Comparison of ENCODE assay signal across 2 cellular contexts in the genomic region with DNA sequence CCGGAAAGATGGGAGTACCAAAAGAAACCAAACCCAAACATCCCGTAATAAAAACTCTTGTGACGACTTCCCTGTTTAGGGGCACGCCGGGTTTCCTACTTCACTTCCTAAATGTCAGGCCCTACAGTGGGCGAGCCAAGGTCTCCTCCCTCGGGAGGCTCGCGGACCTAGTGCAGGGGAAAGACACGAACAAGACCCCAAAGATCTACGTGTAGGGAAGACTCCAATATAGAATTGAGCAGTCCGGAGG.
TF ChIP-seq lines count a peak whose summit lies in the region.

No MANE protein-coding gene starts in this region.

TF ChIP-seq in HCT116, 20 proteins besides CTCF, POLR2A, EP300 and RAD21:
- no peak for TF ChIP-seq EZH2 (IDR thresholded peaks at IDR 0.05)
- TF ChIP-seq JUND (IDR thresholded peaks at IDR 0.05) = no peak
- TF ChIP-seq SRF (IDR thresholded peaks at IDR 0.05; ENCODE audit: low read depth) = no peak
- no peak for TF ChIP-seq CBX3 (IDR thresholded peaks at IDR 0.05; ENCODE audit: low read depth)
- TF ChIP-seq EGR1 (IDR thresholded peaks at IDR 0.05; ENCODE audit: low read depth) = no peak

TF ChIP-seq in GM12878, 131 proteins besides CTCF, POLR2A, EP300 and RAD21:
- TF ChIP-seq MTA3 (IDR thresholded peaks at IDR 0.05; ENCODE audit: borderline replicate concordance, low read length) (no peak), EED (IDR thresholded peaks at IDR 0.05; ENCODE audit: low read depth) (0 out of 2 replicates have a peak, but pooled peaks have one; percentile 37), ESRRA (IDR thresholded peaks at IDR 0.05; ENCODE audit: low read length) (no peak), KLF5 (IDR thresholded peaks at IDR 0.05; ENCODE audit: partially characterized antibody) (no peak), IKZF2 (IDR thresholded peaks at IDR 0.05) (no peak), CUX1 (IDR thresholded peaks at IDR 0.05; ENCODE audit: insufficient replicate concordance, low read depth, low read length) (no peak), FOXK2 (IDR thresholded peaks at IDR 0.05) (no peak), NRF1 (conservative IDR thresholded peaks at IDR 0.05; ENCODE audit: low read depth, low read length) (no peak), CREM (IDR thresholded peaks at IDR 0.05; ENCODE audit: low read depth) (peak; percentile 36; the same call in 1 of the 2 replicates), LARP7 (IDR thresholded peaks at IDR 0.05) (no peak), TAF1 (IDR thresholded peaks at IDR 0.05; ENCODE audit: borderline replicate concordance, low read depth, low read length) (no peak), HDAC2 (IDR thresholded peaks at IDR 0.05) (no peak), SPI1 (IDR thresholded peaks at IDR 0.05; ENCODE audit: borderline replicate concordance, insufficient read depth, low read depth, low read length) (peak; percentile 16; the same call in 1 of the 2 replicates), YBX1 (IDR thresholded peaks at IDR 0.05) (no peak), POU2F2 (IDR thresholded peaks at IDR 0.05; ENCODE audit: borderline replicate concordance, low read depth, low read length) (no peak), SUZ12 (IDR thresholded peaks at IDR 0.05; ENCODE audit: unreplicated experiment) (no peak), EZH2 (IDR thresholded peaks at IDR 0.05; ENCODE audit: borderline replicate concordance, control insufficient read depth, low read depth, low read length) (no peak), PBX3 (IDR thresholded peaks at IDR 0.05; ENCODE audit: insufficient replicate concordance, low read depth, low read length) (no peak), ATF7 (IDR thresholded peaks at IDR 0.05; ENCODE audit: low read depth) (no peak), RELB (IDR thresholded peaks at IDR 0.05; ENCODE audit: low read depth) (0 out of 2 replicates have a peak, but pooled peaks have one; percentile 52), RCOR1 (conservative IDR thresholded peaks at IDR 0.05; ENCODE audit: low read depth, low read length) (no peak), TCF3 (IDR thresholded peaks at IDR 0.05; ENCODE audit: borderline replicate concordance, insufficient read depth, low read depth, low read length) (no peak), STAT1 (conservative IDR thresholded peaks at IDR 0.05) (no peak), YY1 (IDR thresholded peaks at IDR 0.05; ENCODE audit: low read depth, low read length) (no peak), GABPA (IDR thresholded peaks at IDR 0.05; ENCODE audit: low read depth) (no peak), MYB (IDR thresholded peaks at IDR 0.05; ENCODE audit: borderline replicate concordance, low read depth, low read length) (no peak), CREB1 (IDR thresholded peaks at IDR 0.05; ENCODE audit: low read depth) (peak; percentile 42; the same call in 1 of the 2 replicates)
- TF ChIP-seq, protein P1, sequence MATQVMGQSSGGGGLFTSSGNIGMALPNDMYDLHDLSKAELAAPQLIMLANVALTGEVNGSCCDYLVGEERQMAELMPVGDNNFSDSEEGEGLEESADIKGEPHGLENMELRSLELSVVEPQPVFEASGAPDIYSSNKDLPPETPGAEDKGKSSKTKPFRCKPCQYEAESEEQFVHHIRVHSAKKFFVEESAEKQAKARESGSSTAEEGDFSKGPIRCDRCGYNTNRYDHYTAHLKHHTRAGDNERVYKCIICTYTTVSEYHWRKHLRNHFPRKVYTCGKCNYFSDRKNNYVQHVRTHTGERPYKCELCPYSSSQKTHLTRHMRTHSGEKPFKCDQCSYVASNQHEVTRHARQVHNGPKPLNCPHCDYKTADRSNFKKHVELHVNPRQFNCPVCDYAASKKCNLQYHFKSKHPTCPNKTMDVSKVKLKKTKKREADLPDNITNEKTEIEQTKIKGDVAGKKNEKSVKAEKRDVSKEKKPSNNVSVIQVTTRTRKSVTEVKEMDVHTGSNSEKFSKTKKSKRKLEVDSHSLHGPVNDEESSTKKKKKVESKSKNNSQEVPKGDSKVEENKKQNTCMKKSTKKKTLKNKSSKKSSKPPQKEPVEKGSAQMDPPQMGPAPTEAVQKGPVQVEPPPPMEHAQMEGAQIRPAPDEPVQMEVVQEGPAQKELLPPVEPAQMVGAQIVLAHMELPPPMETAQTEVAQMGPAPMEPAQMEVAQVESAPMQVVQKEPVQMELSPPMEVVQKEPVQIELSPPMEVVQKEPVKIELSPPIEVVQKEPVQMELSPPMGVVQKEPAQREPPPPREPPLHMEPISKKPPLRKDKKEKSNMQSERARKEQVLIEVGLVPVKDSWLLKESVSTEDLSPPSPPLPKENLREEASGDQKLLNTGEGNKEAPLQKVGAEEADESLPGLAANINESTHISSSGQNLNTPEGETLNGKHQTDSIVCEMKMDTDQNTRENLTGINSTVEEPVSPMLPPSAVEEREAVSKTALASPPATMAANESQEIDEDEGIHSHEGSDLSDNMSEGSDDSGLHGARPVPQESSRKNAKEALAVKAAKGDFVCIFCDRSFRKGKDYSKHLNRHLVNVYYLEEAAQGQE (IDR thresholded peaks at IDR 0.05; ENCODE audit: low read depth, low read length) = no peak
- TF ChIP-seq, protein P2, sequence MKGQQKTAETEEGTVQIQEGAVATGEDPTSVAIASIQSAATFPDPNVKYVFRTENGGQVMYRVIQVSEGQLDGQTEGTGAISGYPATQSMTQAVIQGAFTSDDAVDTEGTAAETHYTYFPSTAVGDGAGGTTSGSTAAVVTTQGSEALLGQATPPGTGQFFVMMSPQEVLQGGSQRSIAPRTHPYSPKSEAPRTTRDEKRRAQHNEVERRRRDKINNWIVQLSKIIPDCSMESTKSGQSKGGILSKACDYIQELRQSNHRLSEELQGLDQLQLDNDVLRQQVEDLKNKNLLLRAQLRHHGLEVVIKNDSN (IDR thresholded peaks at IDR 0.05; ENCODE audit: borderline replicate concordance, extremely low read length, insufficient read depth, low read depth, low read length) = no peak
- TF ChIP-seq, protein P3, sequence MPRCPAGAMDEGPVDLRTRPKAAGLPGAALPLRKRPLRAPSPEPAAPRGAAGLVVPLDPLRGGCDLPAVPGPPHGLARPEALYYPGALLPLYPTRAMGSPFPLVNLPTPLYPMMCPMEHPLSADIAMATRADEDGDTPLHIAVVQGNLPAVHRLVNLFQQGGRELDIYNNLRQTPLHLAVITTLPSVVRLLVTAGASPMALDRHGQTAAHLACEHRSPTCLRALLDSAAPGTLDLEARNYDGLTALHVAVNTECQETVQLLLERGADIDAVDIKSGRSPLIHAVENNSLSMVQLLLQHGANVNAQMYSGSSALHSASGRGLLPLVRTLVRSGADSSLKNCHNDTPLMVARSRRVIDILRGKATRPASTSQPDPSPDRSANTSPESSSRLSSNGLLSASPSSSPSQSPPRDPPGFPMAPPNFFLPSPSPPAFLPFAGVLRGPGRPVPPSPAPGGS (IDR thresholded peaks at IDR 0.05; ENCODE audit: borderline replicate concordance, insufficient read depth, low read depth, low read length, poor library complexity, severe bottlenecking) = no peak
